Comparison of ENCODE assay signal across 21 cellular contexts in genomic region chr19:45222724-45223123, GRCh38. TPM values are rescaled to one million over a fixed set of nuclear protein-coding genes. Genes with fewer than 3 reads are reported as not detected.
A peak's percentile ranks its signal among the peaks of the same experiment; 100 is the strongest.
DNase-seq lines count a peak whose midpoint lies in the region; ATAC-seq and TF ChIP-seq lines count a peak whose summit lies in the region.
"Had no signal": no experiment of that assay in that cellular context is flagged by ENCODE, and none has a peak within 500 bp of the region (broad histone marks: within the 10 kb centered on the region; RNA-seq: fewer than 3 reads in every experiment).

No MANE protein-coding gene starts in this region.

- no peak for TF ChIP-seq CTCF in WTC11 (IDR thresholded peaks at IDR 0.05)
- TF ChIP-seq CTCF in nephron (IDR thresholded peaks at IDR 0.05; ENCODE audit: unreplicated experiment in 3 of 3): no peak
- no peak for TF ChIP-seq CTCF in neural progenitor cell (IDR thresholded peaks at IDR 0.05)

- no peaks in the 10 kb centered on the region for H3K9me3 ChIP-seq in neural progenitor cell (ENCODE audit: low read depth)
- H3K9me3 ChIP-seq: A549; BLaER1 treated with 17β-estradiol and CSF1 and Interleukin-3, amounts not matched to agents 10 nM and 100 nM; Caco-2 had no signal

- H3K4me3 Mint-ChIP-seq in WTC11: no peak overlapping the region
- no peak overlapping the region for H3K4me3 Mint-ChIP-seq in nephron
- peak overlapping the region; percentile 9 for H3K4me3 Mint-ChIP-seq in neural progenitor cell
- H3K4me3 Mint-ChIP-seq in activated T-helper 17 cell treated with anti-CD3 and anti-CD28 coated beads, Interleukin-2, amount 50 U/mL, for 72 hours: no peak overlapping the region
- no peak overlapping the region for H3K4me3 Mint-ChIP-seq in activated T-helper 2 cell treated with anti-CD3 and anti-CD28 coated beads, Interferon-gamma antibody, Interleukin-2, Interleukin-4, amounts not matched to agents 10 μg/mL and 5 μg/mL and 100 μg/mL, durations not matched to agents 14 hours and 24 hours and 36 hours (ENCODE audit: low read depth)
- H3K4me3 Mint-ChIP-seq: B cell; CD4-positive, alpha-beta T cell; CD8-positive, alpha-beta T cell had no signal

- no peak overlapping the region; the same call in 1 of the 2 replicates for H3K27ac Mint-ChIP-seq in WTC11
- H3K27ac Mint-ChIP-seq in nephron: peak overlapping the region in 2 of 3 experiments; percentile 12 to 47
- no peak overlapping the region for H3K27ac Mint-ChIP-seq in neural progenitor cell
- no peak overlapping the region for H3K27ac Mint-ChIP-seq in activated T-helper 17 cell treated with anti-CD3 and anti-CD28 coated beads, Interleukin-2, amount 50 U/mL, for 72 hours
- no peak overlapping the region for H3K27ac Mint-ChIP-seq in activated T-helper 2 cell treated with anti-CD3 and anti-CD28 coated beads, Interferon-gamma antibody, Interleukin-2, Interleukin-4, amounts not matched to agents 10 μg/mL and 5 μg/mL and 100 μg/mL, durations not matched to agents 14 hours and 24 hours and 36 hours
- H3K27ac Mint-ChIP-seq: B cell; CD4-positive, alpha-beta T cell; CD8-positive, alpha-beta T cell had no signal

- H3K4me1 Mint-ChIP-seq in WTC11 (peaks cover 6% of the 10 kb centered on the region), nephron (peaks cover 12% of the 10 kb centered on the region), neural progenitor cell (peaks cover 3% of the 10 kb centered on the region)
- H3K4me1 Mint-ChIP-seq in activated T-helper 17 cell treated with anti-CD3 and anti-CD28 coated beads, Interleukin-2, amount 50 U/mL, for 72 hours: no peaks in the 10 kb centered on the region
- peaks cover 2% of the 10 kb centered on the region for H3K4me1 Mint-ChIP-seq in activated T-helper 2 cell treated with anti-CD3 and anti-CD28 coated beads, Interferon-gamma antibody, Interleukin-2, Interleukin-4, amounts not matched to agents 10 μg/mL and 5 μg/mL and 100 μg/mL, durations not matched to agents 14 hours and 24 hours and 36 hours (ENCODE audit: low read depth)
- H3K4me1 Mint-ChIP-seq: B cell had no signal

- POLR2A ChIA-PET in WTC11 (lab: Charles Lee): no interaction called here

- no peak overlapping the region for H2AFZ ChIP-seq in neural progenitor cell (replicated peaks)

- H3K79me2 ChIP-seq in neural progenitor cell (ENCODE audit: low read depth): no peaks in the 10 kb centered on the region

- H4K20me1 ChIP-seq in neural progenitor cell (ENCODE audit: low read depth): no peaks in the 10 kb centered on the region
- H4K20me1 ChIP-seq: BLaER1 treated with 17β-estradiol and CSF1 and Interleukin-3, amounts not matched to agents 10 nM and 100 nM had no signal

- H3K4me3 ChIP-seq in neural progenitor cell: no peak overlapping the region
- H3K4me3 ChIP-seq: A549; BLaER1 treated with 17β-estradiol and CSF1 and Interleukin-3, amounts not matched to agents 10 nM and 100 nM had no signal

- H3K4me1 ChIP-seq in neural progenitor cell: no peaks in the 10 kb centered on the region
- H3K4me1 ChIP-seq: A549, Caco-2 had no signal

- no peaks in the 10 kb centered on the region for H3K9me3 Mint-ChIP-seq in WTC11
- H3K9me3 Mint-ChIP-seq in nephron: no peaks in the 10 kb centered on the region
- H3K9me3 Mint-ChIP-seq in neural progenitor cell: no peaks in the 10 kb centered on the region
- no peaks in the 10 kb centered on the region for H3K9me3 Mint-ChIP-seq in activated T-helper 17 cell treated with anti-CD3 and anti-CD28 coated beads, Interleukin-2, amount 50 U/mL, for 72 hours
- no peaks in the 10 kb centered on the region for H3K9me3 Mint-ChIP-seq in activated T-helper 2 cell treated with anti-CD3 and anti-CD28 coated beads, Interferon-gamma antibody, Interleukin-2, Interleukin-4, amounts not matched to agents 10 μg/mL and 5 μg/mL and 100 μg/mL, durations not matched to agents 14 hours and 24 hours and 36 hours
- H3K9me3 Mint-ChIP-seq: CD4-positive, alpha-beta T cell; CD8-positive, alpha-beta T cell had no signal

- intact Hi-C loops in left colon (cut with DNase I, micrococcal nuclease): no loop called here
- intact Hi-C loops in activated T-helper 2 cell treated with anti-CD3 and anti-CD28 coated beads, Interferon-gamma antibody, Interleukin-2, Interleukin-4, amounts not matched to agents 10 μg/mL and 5 μg/mL and 100 μg/mL, durations not matched to agents 14 hours and 24 hours and 36 hours (cut with micrococcal nuclease): no loop called here

- H3K9ac ChIP-seq in neural progenitor cell: no peak overlapping the region
- H3K9ac ChIP-seq: BLaER1 treated with 17β-estradiol and CSF1 and Interleukin-3, amounts not matched to agents 10 nM and 100 nM had no signal

- ATAC-seq in WTC11 (no peak), left colon (peak; percentile 55)
- no peak for ATAC-seq in activated T-helper 17 cell treated with anti-CD3 and anti-CD28 coated beads, Interleukin-2, amount 50 U/mL, for 72 hours (replicated peaks)
- ATAC-seq: A549; CD8-positive, alpha-beta T cell had no signal

- H3K36me3 ChIP-seq in neural progenitor cell: no peaks in the 10 kb centered on the region
- H3K36me3 ChIP-seq: BLaER1 treated with 17β-estradiol and CSF1 and Interleukin-3, amounts not matched to agents 10 nM and 100 nM had no signal

- no peak overlapping the region for H3K27ac ChIP-seq in neural progenitor cell
- H3K27ac ChIP-seq: 22Rv1; A549; BLaER1 treated with 17β-estradiol and CSF1 and Interleukin-3, amounts not matched to agents 10 nM and 100 nM; C4-2B had no signal

- H3K4me2 ChIP-seq in neural progenitor cell: no peak overlapping the region
- H3K4me2 ChIP-seq: A549; BLaER1 treated with 17β-estradiol and CSF1 and Interleukin-3, amounts not matched to agents 10 nM and 100 nM had no signal

- no peaks in the 10 kb centered on the region for H3F3A ChIP-seq in neural progenitor cell (ENCODE audit: low read depth)

- H3K27me3 ChIP-seq in neural progenitor cell: peaks cover 70% of the 10 kb centered on the region

- H3K36me3 Mint-ChIP-seq in WTC11 (no peaks in the 10 kb centered on the region), nephron (ENCODE audit: low read depth) (peaks cover 4% of the 10 kb centered on the region), neural progenitor cell (no peaks in the 10 kb centered on the region)
- H3K36me3 Mint-ChIP-seq in activated T-helper 17 cell treated with anti-CD3 and anti-CD28 coated beads, Interleukin-2, amount 50 U/mL, for 72 hours (ENCODE audit: low read depth): no peaks in the 10 kb centered on the region
- no peaks in the 10 kb centered on the region for H3K36me3 Mint-ChIP-seq in activated T-helper 2 cell treated with anti-CD3 and anti-CD28 coated beads, Interferon-gamma antibody, Interleukin-2, Interleukin-4, amounts not matched to agents 10 μg/mL and 5 μg/mL and 100 μg/mL, durations not matched to agents 14 hours and 24 hours and 36 hours (ENCODE audit: low read depth)
- H3K36me3 Mint-ChIP-seq: CD8-positive, alpha-beta T cell had no signal

- H3K27me3 Mint-ChIP-seq in WTC11 (ENCODE audit: low read depth) (peaks cover 49% of the 10 kb centered on the region), nephron (ENCODE audit: low read depth) (peaks cover 45% of the 10 kb centered on the region), neural progenitor cell (ENCODE audit: insufficient read depth, low read depth) (peaks cover 25% of the 10 kb centered on the region)
- H3K27me3 Mint-ChIP-seq in activated T-helper 17 cell treated with anti-CD3 and anti-CD28 coated beads, Interleukin-2, amount 50 U/mL, for 72 hours: peaks cover 27% of the 10 kb centered on the region
- peaks cover 20% of the 10 kb centered on the region for H3K27me3 Mint-ChIP-seq in activated T-helper 2 cell treated with anti-CD3 and anti-CD28 coated beads, Interferon-gamma antibody, Interleukin-2, Interleukin-4, amounts not matched to agents 10 μg/mL and 5 μg/mL and 100 μg/mL, durations not matched to agents 14 hours and 24 hours and 36 hours (ENCODE audit: low read depth)

- no peak for DNase-seq in WTC11 (ENCODE audit: low spot score)
- no peak for DNase-seq in left colon
- no peak for DNase-seq in neural progenitor cell (ENCODE audit: low spot score)
- DNase-seq in activated T-helper 2 cell treated with anti-CD3 and anti-CD28 coated beads, Interferon-gamma antibody, Interleukin-2, Interleukin-4, amounts not matched to agents 10 μg/mL and 5 μg/mL and 100 μg/mL, durations not matched to agents 14 hours and 24 hours and 36 hours (ENCODE audit: low spot score): no peak
- no peak for DNase-seq in NCI-H1436 treated with DMSO at 0.1 percent for 48 hours (lab: John Stamatoyannopoulos, UW)
- no peak for DNase-seq in cortex of kidney (lab: John Stamatoyannopoulos, UW)
- DNase-seq: AML-193; Caco-2; Calu3; CD4-positive, alpha-beta T cell; CD8-positive, alpha-beta T cell; DMS79 treated with DMSO at 0.1 percent for 48 hours; GF-D8 had no signal

- CTCF ChIA-PET in WTC11 (lab: Charles Lee): interaction anchor here (1.5 kb wide), 1 partner anchor 26 kb away, joined by 4 read pairs; no protein-coding TSS in a partner anchor

RNA-seq across cellular contexts. Expression of gene EXOC3L2, which starts 22.5 kb away (rescaled TPM):
- total RNA-seq in WTC11 (2021) (2.7 to 3.5 TPM (median 3.1 TPM) in 3 replicates), left colon (1 to 10 TPM; 1.3 to 1.4 TPM), neural progenitor cell (ENCODE audit: low replicate concordance) (0.06 TPM in 1 of 2 replicates, not detected in the other)
- total RNA-seq in activated T-helper 17 cell treated with anti-CD3 and anti-CD28 coated beads, Interleukin-2, amount 50 U/mL, for 72 hours: not detected
- total RNA-seq in activated T-helper 2 cell treated with anti-CD3 and anti-CD28 coated beads, Interferon-gamma antibody, Interleukin-2, Interleukin-4, amounts not matched to agents 10 μg/mL and 5 μg/mL and 100 μg/mL, durations not matched to agents 14 hours and 24 hours and 36 hours: not detected in 2 replicates
- total RNA-seq: A172; B cell; Caco-2; Calu3; CD4-positive, alpha-beta T cell; CD8-positive, alpha-beta T cell had no signal

RNA-seq across cellular contexts. Expression of gene MARK4, which starts 28.3 kb away (rescaled TPM):
- total RNA-seq in WTC11 (2021): 58.5 to 60.8 TPM (median 58.6 TPM) in 3 replicates
- total RNA-seq in left colon: 10 to 100 TPM; 18.0 to 24.7 TPM
- total RNA-seq in neural progenitor cell (ENCODE audit: low replicate concordance): 22.8 and 30.1 TPM in 2 replicates
- total RNA-seq in activated T-helper 17 cell treated with anti-CD3 and anti-CD28 coated beads, Interleukin-2, amount 50 U/mL, for 72 hours: 10 to 100 TPM; 21.8 to 26.6 TPM
- 25.6 and 28.9 TPM in 2 replicates for total RNA-seq in activated T-helper 2 cell treated with anti-CD3 and anti-CD28 coated beads, Interferon-gamma antibody, Interleukin-2, Interleukin-4, amounts not matched to agents 10 μg/mL and 5 μg/mL and 100 μg/mL, durations not matched to agents 14 hours and 24 hours and 36 hours

RNA-seq across cellular contexts. Expression of gene BLOC1S3, which starts 44.1 kb away (rescaled TPM):
- total RNA-seq in WTC11 (2021) (9.0 to 10.8 TPM (median 10.0 TPM) in 3 replicates), left colon (10 to 100 TPM; 11.2 to 13.5 TPM), neural progenitor cell (ENCODE audit: low replicate concordance) (2.0 and 3.8 TPM in 2 replicates)
- 10 to 100 TPM; 13.9 to 16.7 TPM for total RNA-seq in activated T-helper 17 cell treated with anti-CD3 and anti-CD28 coated beads, Interleukin-2, amount 50 U/mL, for 72 hours
- total RNA-seq in activated T-helper 2 cell treated with anti-CD3 and anti-CD28 coated beads, Interferon-gamma antibody, Interleukin-2, Interleukin-4, amounts not matched to agents 10 μg/mL and 5 μg/mL and 100 μg/mL, durations not matched to agents 14 hours and 24 hours and 36 hours: 9.7 and 10.8 TPM in 2 replicates

RNA-seq across cellular contexts. Expression of gene TRAPPC6A, which starts 44.7 kb away (rescaled TPM):
- total RNA-seq in WTC11 (2021) (59.7 to 75.8 TPM (median 67.1 TPM) in 3 replicates), left colon (10 to 100 TPM; 45.0 to 46.9 TPM), neural progenitor cell (ENCODE audit: low replicate concordance) (24.7 and 55.1 TPM in 2 replicates)
- total RNA-seq in activated T-helper 17 cell treated with anti-CD3 and anti-CD28 coated beads, Interleukin-2, amount 50 U/mL, for 72 hours: 10 to 100 TPM; 12.9 to 32.1 TPM
- 27.4 and 31.4 TPM in 2 replicates for total RNA-seq in activated T-helper 2 cell treated with anti-CD3 and anti-CD28 coated beads, Interferon-gamma antibody, Interleukin-2, Interleukin-4, amounts not matched to agents 10 μg/mL and 5 μg/mL and 100 μg/mL, durations not matched to agents 14 hours and 24 hours and 36 hours

Comparison
In these comparisons a context has a peak if more than half of its experiments do, and no peak if none do; other contexts are left out.
1. H3K27ac Mint-ChIP-seq: peak in nephron (2 of 3); none in WTC11 (single experiment), neural progenitor cell (single experiment), activated T-helper 17 cell treated with anti-CD3 and anti-CD28 coated beads, Interleukin-2, amount 50 U/mL, for 72 hours (single experiment) and activated T-helper 2 cell treated with anti-CD3 and anti-CD28 coated beads, Interferon-gamma antibody, Interleukin-2, Interleukin-4, amounts not matched to agents 10 μg/mL and 5 μg/mL and 100 μg/mL, durations not matched to agents 14 hours and 24 hours and 36 hours (single experiment).